In genomic region chr6:81950877-81951276, GRCh38 we compare ENCODE assay signal across 11 cellular contexts.
DNase-seq lines count a peak whose midpoint lies in the region; ATAC-seq and TF ChIP-seq lines count a peak whose summit lies in the region.
"Had no signal": no experiment of that assay in that cellular context is flagged by ENCODE, and none has a peak within 500 bp of the region (broad histone marks: within the 10 kb centered on the region; RNA-seq: fewer than 3 reads in every experiment).

No MANE protein-coding gene starts in this region.

- intact Hi-C loops in right cardiac atrium (cut with DNase I) = no loop called here

- H3K27me3 ChIP-seq in right cardiac atrium (ENCODE audit: control insufficient read depth, insufficient read depth) = no peaks in the 10 kb centered on the region

- H3K27ac ChIP-seq in right cardiac atrium (ENCODE audit: low read length) = no peak overlapping the region

- DNase-seq in GM12865 (ENCODE audit: low read depth) = peak; percentile 55
- DNase-seq in NOMO-1 (lab: John Stamatoyannopoulos, UW; ENCODE audit: unreplicated experiment in 2 of 2) = peak; percentile 15 to 17
- peak; percentile 11 for DNase-seq in globus pallidus (ENCODE audit: low spot score)
- no peak for DNase-seq in T-helper 1 cell
- DNase-seq in activated T-cell treated with anti-CD3 and anti-CD28 coated beads, Interleukin-2, amount 50 U/mL, for 1 hour = no peak
- no peak for DNase-seq in right cardiac atrium
- DNase-seq: COR-L47, islet precursor cell, NCI-H1930 had no signal

- TF ChIP-seq CTCF in GM12865 (IDR thresholded peaks at IDR 0.05; ENCODE audit: insufficient read depth, low read depth, low read length, missing control alignments) = no peak

- no peak overlapping the region for H3K4me3 ChIP-seq in GM12865 (ENCODE audit: low read depth, low read length)
- H3K4me3 ChIP-seq in right cardiac atrium (ENCODE audit: low read length) = no peak overlapping the region

- H3K9me3 ChIP-seq in right cardiac atrium (ENCODE audit: control insufficient read depth, low read length) = no peaks in the 10 kb centered on the region

- H3K4me1 ChIP-seq in right cardiac atrium (ENCODE audit: control insufficient read depth, insufficient read depth, low read length) = no peaks in the 10 kb centered on the region

- 9% methylated on average over 1 of the region's 1 CpG for WGBS in right cardiac atrium

- peak; percentile 78 for ATAC-seq in GM21786 (IDR thresholded peaks at IDR 0.05; ENCODE audit: unreplicated experiment)
- ATAC-seq in GM19023 (IDR thresholded peaks at IDR 0.05; ENCODE audit: unreplicated experiment) = no peak
- no peak for ATAC-seq in right cardiac atrium

Comparison
In these comparisons a context has a peak if more than half of its experiments do, and no peak if none do; other contexts are left out.
1. DNase-seq: peak in GM12865 (single experiment), NOMO-1 (2 of 2) and globus pallidus (single experiment); none in T-helper 1 cell (0 of 5), activated T-cell treated with anti-CD3 and anti-CD28 coated beads, Interleukin-2, amount 50 U/mL, for 1 hour (single experiment) and right cardiac atrium (0 of 3).